In genomic region chr6:32968770-32969684, GRCh38 we compare ENCODE assay signal across 8 cellular contexts. TPM values are rescaled to one million over a fixed set of nuclear protein-coding genes. Genes with fewer than 3 reads are reported as not detected.
A peak's percentile ranks its signal among the peaks of the same experiment; 100 is the strongest.
DNase-seq lines count a peak whose midpoint lies in the region; ATAC-seq lines count a peak whose summit lies in the region.

No MANE protein-coding gene starts in this region.

- peaks cover 0 to 3% (median 0%) of the 10 kb centered on the region in 7 donors for H3K9me3 Mint-ChIP-seq in CD4-positive, CD25-positive, alpha-beta regulatory T cell

- peaks cover 58% of the 10 kb centered on the region for H3K4me1 ChIP-seq in CD4-positive, CD25-positive, alpha-beta regulatory T cell (ENCODE audit: control insufficient read depth, insufficient read depth, low read length, poor library complexity, severe bottlenecking)

- peaks cover 28 to 40% (median 33%) of the 10 kb centered on the region in 4 donors for H3K4me1 Mint-ChIP-seq in CD4-positive, CD25-positive, alpha-beta regulatory T cell

- H3K27ac ChIP-seq in CD4-positive, CD25-positive, alpha-beta regulatory T cell (ENCODE audit: insufficient read depth, low read length, poor library complexity, severe bottlenecking) = peak overlapping the region; percentile 98

- peak; percentile 13 to 17 for ATAC-seq in CD4-positive, CD25-positive, alpha-beta regulatory T cell (ENCODE audit: low read depth in 2 of 2)
- peak; percentile 1 for ATAC-seq in GM21717 (IDR thresholded peaks at IDR 0.05; ENCODE audit: unreplicated experiment)

- no peaks in the 10 kb centered on the region for H3K27me3 ChIP-seq in CD4-positive, CD25-positive, alpha-beta regulatory T cell (ENCODE audit: control insufficient read depth, insufficient read depth, low read length)

- peak; percentile 48 to 90 (median 50) for DNase-seq in CD4-positive, CD25-positive, alpha-beta regulatory T cell
- DNase-seq in NCI-H1092 (lab: John Stamatoyannopoulos, UW) = peak; percentile 65
- DNase-seq in T-helper 22 cell (ENCODE audit: low read depth) = peak; percentile 57
- peak; percentile 93 for DNase-seq in astrocyte of the hippocampus (ENCODE audit: low read depth, low spot score)
- peak; percentile 88 to 95 for DNase-seq in hippocampal formation (lab: John Stamatoyannopoulos, UW)
- peak; percentile 70 for DNase-seq in renal cortical epithelial cell (ENCODE audit: low read depth)
- DNase-seq in COLO829 (ENCODE audit: low spot score) = no peak

- no peaks in the 10 kb centered on the region for H3K9me3 ChIP-seq in CD4-positive, CD25-positive, alpha-beta regulatory T cell (ENCODE audit: control insufficient read depth in 2 of 2, low read length in 2 of 2)

- H3K4me3 ChIP-seq in CD4-positive, CD25-positive, alpha-beta regulatory T cell (ENCODE audit: low read depth, low read length) = peak overlapping the region; percentile 95

- H3K4me3 Mint-ChIP-seq in CD4-positive, CD25-positive, alpha-beta regulatory T cell = peak overlapping the region; percentile 94 to 98 (median 97)

- H3K27ac Mint-ChIP-seq in CD4-positive, CD25-positive, alpha-beta regulatory T cell = peak overlapping the region; percentile 99 to 100 (median 99)

- peaks cover 22% of the 10 kb centered on the region for H3K27me3 Mint-ChIP-seq in CD4-positive, CD25-positive, alpha-beta regulatory T cell

- peaks cover 16% of the 10 kb centered on the region for H3K36me3 Mint-ChIP-seq in CD4-positive, CD25-positive, alpha-beta regulatory T cell

- no peaks in the 10 kb centered on the region for H3K36me3 ChIP-seq in CD4-positive, CD25-positive, alpha-beta regulatory T cell (ENCODE audit: control insufficient read depth, insufficient read depth, low read length)

RNA-seq across cellular contexts. Expression of gene BRD2, which starts 0.6 kb away (rescaled TPM):
- 425 TPM for total RNA-seq in CD4-positive, CD25-positive, alpha-beta regulatory T cell
- polyA plus RNA-seq in CD4-positive, CD25-positive, alpha-beta regulatory T cell = 10 to 100 TPM; 43.9 to 58.7 (median 53.8) TPM
- total RNA-seq in renal cortical epithelial cell = 47.8 and 107 TPM in 2 replicates

RNA-seq across cellular contexts. Expression of gene HLA-DMA, which starts 16.1 kb away (rescaled TPM):
- 53.1 TPM for total RNA-seq in CD4-positive, CD25-positive, alpha-beta regulatory T cell
- 10 to 100 TPM; 32.3 to 89.3 (median 70.1) TPM for polyA plus RNA-seq in CD4-positive, CD25-positive, alpha-beta regulatory T cell
- 1.9 and 6.1 TPM in 2 replicates for total RNA-seq in renal cortical epithelial cell

RNA-seq across cellular contexts. Expression of gene HLA-DMB, which starts 28.2 kb away (rescaled TPM):
- 17.6 TPM for total RNA-seq in CD4-positive, CD25-positive, alpha-beta regulatory T cell
- 10 to 100 TPM; 12.8 to 44.2 (median 32.4) TPM for polyA plus RNA-seq in CD4-positive, CD25-positive, alpha-beta regulatory T cell
- total RNA-seq in renal cortical epithelial cell = 2.1 and 18.9 TPM in 2 replicates

RNA-seq across cellular contexts. Expression of gene HLA-DOA, which starts 40.4 kb away (rescaled TPM):
- 14.0 TPM for total RNA-seq in CD4-positive, CD25-positive, alpha-beta regulatory T cell
- polyA plus RNA-seq in CD4-positive, CD25-positive, alpha-beta regulatory T cell = 10 to 100 TPM in 1 of 4 donors, 1 to 10 TPM in 3; 7.0 to 14.9 (median 8.9) TPM
- total RNA-seq in renal cortical epithelial cell = 0.55 and 1.6 TPM in 2 replicates
